30 cellular contexts compared by ENCODE assay signal in the genomic region with DNA sequence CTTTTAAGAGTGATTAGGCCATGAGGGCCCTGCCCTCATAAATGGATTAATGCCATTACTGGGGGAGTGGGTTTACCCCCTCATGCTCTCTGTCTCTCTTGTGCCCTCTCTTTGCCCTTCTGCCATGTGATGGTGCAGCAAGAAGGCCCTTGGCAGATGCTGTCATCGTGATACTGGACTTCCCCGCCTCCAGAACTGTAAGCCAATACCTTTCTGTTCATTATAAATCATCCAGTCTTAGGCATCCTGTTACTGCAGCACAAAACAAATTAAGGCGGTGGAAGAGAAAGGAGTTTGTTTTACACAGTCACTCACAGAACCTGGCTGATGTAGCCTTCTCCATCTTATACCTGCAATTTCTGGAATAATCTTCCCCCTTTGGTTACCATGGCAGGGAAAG.
"Had no signal": no experiment of that assay in that cellular context is flagged by ENCODE, and none has a peak within 500 bp of the region (broad histone marks: within the 10 kb centered on the region; RNA-seq: fewer than 3 reads in every experiment).

No MANE protein-coding gene starts in this region.

- H3K27me3 Mint-ChIP-seq: activated B cell treated with CpG ODN at 0.5 μM for 24 hours; activated CD4-positive, alpha-beta memory T cell treated with anti-CD3 and anti-CD28 coated beads, Interleukin-2, amount 10 ng/mL, durations not matched to agents 7 days and 5 days; activated CD8-positive, alpha-beta memory T cell treated with anti-CD3 and anti-CD28 coated beads, Interleukin-2, amount 10 ng/mL, durations not matched to agents 7 days and 5 days; activated naive CD4-positive, alpha-beta T cell treated with anti-CD3 and anti-CD28 coated beads, Interleukin-2, amount 10 ng/mL, durations not matched to agents 7 days and 5 days; activated naive CD8-positive, alpha-beta T cell; T-cell; T-helper 17 cell had no signal

- H3K36me3 Mint-ChIP-seq: activated CD8-positive, alpha-beta memory T cell treated with anti-CD3 and anti-CD28 coated beads, Interleukin-2, amount 10 ng/mL, durations not matched to agents 7 days and 5 days; activated naive CD4-positive, alpha-beta T cell treated with anti-CD3 and anti-CD28 coated beads, Interleukin-2, amount 10 ng/mL, durations not matched to agents 7 days and 5 days; T-cell had no signal

- H3K9me3 Mint-ChIP-seq: activated B cell treated with CpG ODN at 0.5 μM for 24 hours; activated CD4-positive, alpha-beta memory T cell treated with anti-CD3 and anti-CD28 coated beads, Interleukin-2, amount 10 ng/mL, durations not matched to agents 7 days and 5 days; activated naive CD4-positive, alpha-beta T cell treated with anti-CD3 and anti-CD28 coated beads, Interleukin-2, amount 10 ng/mL, durations not matched to agents 7 days and 5 days; T-cell had no signal

- H3K4me3 Mint-ChIP-seq: activated B cell treated with CpG ODN at 0.5 μM for 24 hours; activated CD4-positive, alpha-beta memory T cell treated with anti-CD3 and anti-CD28 coated beads, Interleukin-2, amount 10 ng/mL, durations not matched to agents 7 days and 5 days; activated CD8-positive, alpha-beta memory T cell treated with anti-CD3 and anti-CD28 coated beads, Interleukin-2, amount 10 ng/mL, durations not matched to agents 7 days and 5 days; activated naive CD4-positive, alpha-beta T cell treated with anti-CD3 and anti-CD28 coated beads, Interleukin-2, amount 10 ng/mL, durations not matched to agents 7 days and 5 days; activated naive CD8-positive, alpha-beta T cell; T-cell; T-helper 17 cell had no signal

- H3K27ac Mint-ChIP-seq: activated B cell treated with CpG ODN at 0.5 μM for 24 hours; activated CD4-positive, alpha-beta memory T cell treated with anti-CD3 and anti-CD28 coated beads, Interleukin-2, amount 10 ng/mL, durations not matched to agents 7 days and 5 days; activated CD8-positive, alpha-beta memory T cell treated with anti-CD3 and anti-CD28 coated beads, Interleukin-2, amount 10 ng/mL, durations not matched to agents 7 days and 5 days; activated naive CD4-positive, alpha-beta T cell treated with anti-CD3 and anti-CD28 coated beads, Interleukin-2, amount 10 ng/mL, durations not matched to agents 7 days and 5 days; activated naive CD8-positive, alpha-beta T cell; T-helper 17 cell had no signal

- DNase-seq: activated B cell treated with CpG ODN at 0.5 μM for 24 hours; activated CD4-positive, alpha-beta memory T cell treated with anti-CD3 and anti-CD28 coated beads, Interleukin-2, amount 10 ng/mL, durations not matched to agents 7 days and 5 days; activated CD4-positive, alpha-beta T cell treated with anti-CD3 and anti-CD28 coated beads for 4 hours; activated CD4-positive, alpha-beta T cell treated with anti-CD3 and anti-CD28 coated beads, Interleukin-2, amount 50 U/mL, for 1 hour; activated CD4-positive, CD25-positive, alpha-beta regulatory T cell treated with anti-CD3 and anti-CD28 coated beads, Interleukin-2, amount 50 U/mL, for 72 hours; activated CD8-positive, alpha-beta memory T cell treated with anti-CD3 and anti-CD28 coated beads for 24 hours; activated CD8-positive, alpha-beta memory T cell treated with anti-CD3 and anti-CD28 coated beads, Interleukin-2, amount 10 ng/mL, durations not matched to agents 7 days and 5 days; activated CD8-positive, alpha-beta memory T cell treated with anti-CD3 and anti-CD28 coated beads, Interleukin-2, amount 50 U/mL, for 48 hours; activated effector memory CD4-positive, alpha-beta T cell treated with Interleukin-2 at 50 U/mL for 16 hours; activated naive CD4-positive, alpha-beta T cell treated with anti-CD3 and anti-CD28 coated beads, Interleukin-2, amount 10 ng/mL, durations not matched to agents 7 days and 5 days; activated T-cell treated with anti-CD3 and anti-CD28 coated beads, Interleukin-2, amount 50 U/mL, for 48 hours; amygdala; IMR-90; NCI-H1105; NCI-H1417 treated with DMSO at 0.1 percent for 48 hours; NCI-H1694 treated with DMSO at 0.1 percent for 48 hours; NCI-H2029; NCI-H2107; NCI-H510A; NCI-H526; NK-92 treated with Interleukin-12 subunit alpha and Interleukin-12 subunit beta, amount 100 ng/mL, for 24 hours; PC-3; SIG-M5; T-cell; T-helper 17 cell; T-helper 9 cell had no signal

- ATAC-seq: activated CD8-positive, alpha-beta memory T cell treated with anti-CD3 and anti-CD28 coated beads, Interleukin-2, amount 10 ng/mL, durations not matched to agents 7 days and 5 days; K562; PC-3; Right ventricle myocardium inferior; SK-N-SH treated with all-trans-retinoic acid at 6 μM for 48 hours; T-cell; T-helper 17 cell had no signal

- H3K4me1 Mint-ChIP-seq: activated B cell treated with CpG ODN at 0.5 μM for 24 hours had no signal
